Comparison of ENCODE assay signal across 16 cellular contexts in the genomic region with DNA sequence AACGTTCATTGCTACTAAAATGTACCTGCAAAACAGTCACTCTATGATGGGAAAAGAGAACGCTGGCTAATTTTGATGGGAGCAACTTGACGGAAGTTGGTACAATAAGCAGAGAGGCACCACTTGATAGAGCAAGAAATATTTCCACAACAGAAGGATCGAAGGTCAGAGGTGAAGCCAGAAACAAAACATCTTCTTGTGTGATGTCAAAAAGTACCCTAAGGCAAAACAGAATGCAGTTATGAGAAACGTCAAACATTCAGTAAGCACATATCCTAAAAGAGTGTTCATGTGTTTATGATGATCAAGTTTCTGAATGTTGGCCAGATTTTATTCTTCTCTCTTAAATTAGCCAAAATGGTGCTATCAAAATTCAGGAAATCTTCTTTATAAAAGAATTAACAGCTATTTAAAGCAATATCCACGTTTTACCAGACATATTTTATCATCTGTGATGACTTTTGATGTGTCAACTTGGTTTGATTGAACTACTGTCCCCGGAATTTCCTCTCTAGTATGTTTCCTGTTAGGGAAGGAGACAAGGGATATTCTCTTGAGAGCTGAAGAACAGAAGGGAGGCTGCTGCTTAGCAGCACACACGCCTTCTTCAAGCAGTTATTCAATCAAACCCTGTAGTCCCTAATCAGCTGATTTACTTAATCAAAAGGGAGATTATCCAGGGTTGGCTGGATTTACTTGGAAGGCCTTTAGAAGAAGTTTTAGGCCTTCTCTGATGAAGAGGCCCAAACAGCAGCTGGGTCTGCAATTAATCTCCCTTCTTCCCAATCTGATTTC.
"Had no signal": no experiment of that assay in that cellular context is flagged by ENCODE, and none has a peak within 500 bp of the region (broad histone marks: within the 10 kb centered on the region; RNA-seq: fewer than 3 reads in every experiment).

No MANE protein-coding gene starts in this region.

- DNase-seq: activated CD4-positive, alpha-beta T cell treated with anti-CD3 and anti-CD28 coated beads for 36 hours; activated CD8-positive, alpha-beta memory T cell treated with anti-CD3 and anti-CD28 coated beads, Interleukin-2, amount 50 U/mL, for 48 hours; activated CD8-positive, alpha-beta T cell treated with anti-CD3 and anti-CD28 coated beads for 36 hours; activated naive CD8-positive, alpha-beta T cell treated with anti-CD3 and anti-CD28 coated beads, Interleukin-2, amount 50 U/mL, for 24 hours; hypothalamus; lower lobe of right lung; naive thymus-derived CD4-positive, alpha-beta T cell; nucleus accumbens; stimulated activated CD4-positive, alpha-beta T cell treated with anti-CD3 and anti-CD28 coated beads, Interleukin-4, amount 100 ng/mL, for 1 hour; stimulated activated CD8-positive, alpha-beta memory T cell treated with anti-CD3 and anti-CD28 coated beads, Interleukin-4, amount 100 ng/mL, for 48 hours; T-cell; testis had no signal

- H3K4me1 Mint-ChIP-seq: activated CD4-positive, alpha-beta T cell treated with anti-CD3 and anti-CD28 coated beads for 36 hours; activated naive CD8-positive, alpha-beta T cell treated with anti-CD3 and anti-CD28 coated beads, Interleukin-2, amount 50 U/mL, for 24 hours had no signal

- H3K27ac ChIP-seq: ascending aorta, lower lobe of right lung, testis, VCaP had no signal

- H3K4me1 ChIP-seq: ascending aorta, lower lobe of right lung, testis had no signal

- H3K4me3 Mint-ChIP-seq: activated CD4-positive, alpha-beta T cell treated with anti-CD3 and anti-CD28 coated beads for 36 hours; activated CD8-positive, alpha-beta T cell treated with anti-CD3 and anti-CD28 coated beads for 36 hours; activated naive CD8-positive, alpha-beta T cell treated with anti-CD3 and anti-CD28 coated beads, Interleukin-2, amount 50 U/mL, for 24 hours; naive thymus-derived CD4-positive, alpha-beta T cell; stimulated activated naive CD8-positive, alpha-beta T cell treated with anti-CD3 and anti-CD28 coated beads, Interleukin-15, Interleukin-2, amounts not matched to agents 100 ng/mL and 50 ng/mL, for 24 hours; T-cell had no signal

- H3K4me3 ChIP-seq: ascending aorta, lower lobe of right lung, testis had no signal

- ATAC-seq: activated CD4-positive, alpha-beta T cell treated with anti-CD3 and anti-CD28 coated beads for 36 hours; activated CD8-positive, alpha-beta T cell treated with anti-CD3 and anti-CD28 coated beads for 36 hours; activated naive CD8-positive, alpha-beta T cell treated with anti-CD3 and anti-CD28 coated beads, Interleukin-2, amount 50 U/mL, for 24 hours; lower lobe of right lung; naive thymus-derived CD4-positive, alpha-beta T cell; T-cell had no signal

- H3K27me3 Mint-ChIP-seq: activated CD4-positive, alpha-beta T cell treated with anti-CD3 and anti-CD28 coated beads for 36 hours; activated CD8-positive, alpha-beta T cell treated with anti-CD3 and anti-CD28 coated beads for 36 hours; activated naive CD8-positive, alpha-beta T cell treated with anti-CD3 and anti-CD28 coated beads, Interleukin-2, amount 50 U/mL, for 24 hours; naive thymus-derived CD4-positive, alpha-beta T cell; stimulated activated naive CD8-positive, alpha-beta T cell treated with anti-CD3 and anti-CD28 coated beads, Interleukin-15, Interleukin-2, amounts not matched to agents 100 ng/mL and 50 ng/mL, for 24 hours; T-cell had no signal

- FAIRE-seq: colon had no signal

- H3K9me3 Mint-ChIP-seq: stimulated activated naive CD8-positive, alpha-beta T cell treated with anti-CD3 and anti-CD28 coated beads, Interleukin-15, Interleukin-2, amounts not matched to agents 100 ng/mL and 50 ng/mL, for 24 hours had no signal

- H3K27ac Mint-ChIP-seq: activated CD4-positive, alpha-beta T cell treated with anti-CD3 and anti-CD28 coated beads for 36 hours; activated CD8-positive, alpha-beta T cell treated with anti-CD3 and anti-CD28 coated beads for 36 hours; activated naive CD8-positive, alpha-beta T cell treated with anti-CD3 and anti-CD28 coated beads, Interleukin-2, amount 50 U/mL, for 24 hours; naive thymus-derived CD4-positive, alpha-beta T cell; stimulated activated naive CD8-positive, alpha-beta T cell treated with anti-CD3 and anti-CD28 coated beads, Interleukin-15, Interleukin-2, amounts not matched to agents 100 ng/mL and 50 ng/mL, for 24 hours; T-cell had no signal

- H3K9me3 ChIP-seq: ascending aorta, lower lobe of right lung, testis had no signal

- H3K27me3 ChIP-seq: ascending aorta, testis had no signal
